ENCODE assay signal across 30 cellular contexts in the genomic region with DNA sequence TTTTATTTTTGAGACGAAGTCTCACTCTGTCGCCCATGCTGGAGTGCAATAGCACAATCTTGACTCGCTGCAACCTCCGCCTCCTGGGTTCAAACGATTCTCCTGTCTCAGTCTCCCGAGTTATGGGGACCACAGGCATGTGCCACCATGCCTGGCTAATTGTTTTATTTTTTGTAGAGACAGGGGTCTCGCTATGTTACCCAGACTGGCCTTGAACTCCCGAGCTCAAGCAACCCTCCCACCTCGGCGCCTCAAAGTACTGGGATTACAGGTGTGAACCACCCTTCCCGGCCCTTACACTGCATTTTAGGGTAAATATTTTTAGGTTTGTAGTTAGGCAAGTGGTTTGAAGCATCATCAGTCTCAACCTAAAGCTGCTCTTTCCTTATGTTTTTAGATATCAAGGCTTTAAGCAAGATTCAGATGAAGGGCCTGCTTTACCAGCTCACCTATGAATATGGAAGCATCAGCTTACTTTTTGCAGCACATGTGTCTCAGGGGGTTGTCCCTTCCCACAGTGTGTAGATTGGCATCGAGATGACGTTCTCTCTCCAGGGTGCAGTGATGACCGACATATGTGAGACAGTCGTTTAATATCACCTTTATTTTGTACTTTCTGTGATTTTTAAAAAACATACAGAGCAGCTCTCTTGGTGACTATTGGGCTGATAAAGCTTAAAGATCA. TPM values are rescaled to one million over a fixed set of nuclear protein-coding genes. Genes with fewer than 3 reads are reported as not detected.
A peak's percentile ranks its signal among the peaks of the same experiment; 100 is the strongest.
DNase-seq lines count a peak whose midpoint lies in the region; ATAC-seq and TF ChIP-seq lines count a peak whose summit lies in the region.
"Had no signal": no experiment of that assay in that cellular context is flagged by ENCODE, and none has a peak within 500 bp of the region (broad histone marks: within the 10 kb centered on the region; RNA-seq: fewer than 3 reads in every experiment).

No MANE protein-coding gene starts in this region.

- H2AFZ ChIP-seq in smooth muscle cell (ENCODE audit: low read depth) (no peak overlapping the region), PC-3 (ENCODE audit: low read length) (no peak overlapping the region)

- ATAC-seq in GM18502 (IDR thresholded peaks at IDR 0.05; ENCODE audit: poor library complexity, unreplicated experiment) = no peak
- ATAC-seq in PC-3 = no peak
- ATAC-seq: activated naive CD8-positive, alpha-beta T cell treated with anti-CD3 and anti-CD28 coated beads, Interleukin-2, amount 50 U/mL, for 24 hours; heart right ventricle; naive thymus-derived CD8-positive, alpha-beta T cell; psoas muscle; T-cell had no signal

- DNase-seq in HCEC 1CT (peak; percentile 6), choroid plexus epithelial cell (ENCODE audit: low read depth) (peak; percentile 61), iris pigment epithelial cell (ENCODE audit: low read depth) (peak; percentile 28), smooth muscle cell (lab: John Stamatoyannopoulos, UW; ENCODE audit: unreplicated experiment) (no peak), glutamatergic neuron (no peak), PC-3 (no peak)
- DNase-seq: activated B cell treated with CpG ODN at 0.5 μM for 24 hours; activated CD4-positive, alpha-beta T cell treated with anti-CD3 and anti-CD28 coated beads, Interleukin-2, amount 50 U/mL, for 4 hours; activated naive CD4-positive, alpha-beta T cell; activated naive CD8-positive, alpha-beta T cell treated with anti-CD3 and anti-CD28 coated beads, Interleukin-2, amount 50 U/mL, for 24 hours; activated T-cell treated with anti-CD3 and anti-CD28 coated beads, Interleukin-2, amount 50 U/mL, for 48 hours; C1 segment of cervical spinal cord; cerebellar nuclear complex; COR-L47; DMS79 treated with DMSO at 0.1 percent for 48 hours; dorsolateral prefrontal cortex; GF-D8; GOT3; heart right ventricle; kidney; naive thymus-derived CD8-positive, alpha-beta T cell; NCI-H510A; psoas muscle; RPMI8226; sigmoid colon; stimulated activated CD4-positive, alpha-beta T cell treated with anti-CD3 and anti-CD28 coated beads, Interleukin-4, amount 100 ng/mL, for 24 hours; T-cell; transverse colon had no signal

- H3K4me3 ChIP-seq in choroid plexus epithelial cell (ENCODE audit: low read depth, low read length) (no peak overlapping the region), smooth muscle cell (no peak overlapping the region), PC-3 (ENCODE audit: low read length) (no peak overlapping the region)
- H3K4me3 ChIP-seq: dorsolateral prefrontal cortex, heart right ventricle, psoas muscle, sigmoid colon, SJSA1, transverse colon had no signal

- no peaks in the 10 kb centered on the region for H3K9me2 ChIP-seq in PC-3 (replicated peaks; ENCODE audit: low read length)

- no TSS peak for BruUV-seq in PC-3 (replicated peaks; lab: Mats Ljungman, UMichigan)

- H3K36me3 ChIP-seq in smooth muscle cell (ENCODE audit: low read depth) = peaks cover 36% of the 10 kb centered on the region
- H3K36me3 ChIP-seq in PC-3 (ENCODE audit: low read depth, low read length) = peaks cover 28% of the 10 kb centered on the region; the same call in 1 of the 2 replicates

- H3K4me1 Mint-ChIP-seq in glutamatergic neuron (ENCODE audit: low read depth, unreplicated experiment) = peaks cover 2% of the 10 kb centered on the region
- H3K4me1 Mint-ChIP-seq: activated naive CD8-positive, alpha-beta T cell treated with anti-CD3 and anti-CD28 coated beads, Interleukin-2, amount 50 U/mL, for 24 hours; naive thymus-derived CD8-positive, alpha-beta T cell; T-cell had no signal

- TF ChIP-seq CTCF in choroid plexus epithelial cell (conservative IDR thresholded peaks at IDR 0.05; ENCODE audit: low read depth, low read length) (no peak), smooth muscle cell (IDR thresholded peaks at IDR 0.05; ENCODE audit: borderline replicate concordance, insufficient read depth, poor library complexity, severe bottlenecking) (no peak), glutamatergic neuron (IDR thresholded peaks at IDR 0.05; ENCODE audit: partially characterized antibody, unreplicated experiment) (no peak), PC-3 (conservative IDR thresholded peaks at IDR 0.05; ENCODE audit: low read depth, low read length) (no peak)

- H3F3A ChIP-seq in smooth muscle cell (ENCODE audit: low read depth) (peaks cover 63% of the 10 kb centered on the region), PC-3 (ENCODE audit: low read length, unreplicated experiment) (no peaks in the 10 kb centered on the region)

- CTCF ChIA-PET in PC-3 (lab: Charles Lee) = no interaction called here

- H3K27ac ChIP-seq in smooth muscle cell (ENCODE audit: low read depth) = peak overlapping the region; percentile 84
- H3K27ac ChIP-seq in PC-3 (ENCODE audit: low read length) = no peak overlapping the region
- H3K27ac ChIP-seq: dorsolateral prefrontal cortex, heart right ventricle, psoas muscle, SJSA1, transverse colon had no signal

- H3K9ac ChIP-seq in smooth muscle cell (ENCODE audit: low read depth) (no peak overlapping the region), PC-3 (ENCODE audit: low read length) (no peak overlapping the region)

- intact Hi-C loops in PC-3 (cut with micrococcal nuclease) = no loop called here

- H3K79me2 ChIP-seq in smooth muscle cell (ENCODE audit: low read depth) (no peaks in the 10 kb centered on the region), PC-3 (ENCODE audit: low read length) (no peaks in the 10 kb centered on the region)

- H3K27ac Mint-ChIP-seq in glutamatergic neuron (ENCODE audit: unreplicated experiment) = no peak overlapping the region
- H3K27ac Mint-ChIP-seq: activated B cell treated with CpG ODN at 0.5 μM for 24 hours; activated naive CD8-positive, alpha-beta T cell treated with anti-CD3 and anti-CD28 coated beads, Interleukin-2, amount 50 U/mL, for 24 hours; naive thymus-derived CD8-positive, alpha-beta T cell; T-cell had no signal

- H4K20me1 ChIP-seq in smooth muscle cell (ENCODE audit: low read depth) (peaks cover 72% of the 10 kb centered on the region), PC-3 (ENCODE audit: low read length) (no peaks in the 10 kb centered on the region)

- no peaks in the 10 kb centered on the region for H3K27me3 ChIP-seq in smooth muscle cell (ENCODE audit: low read depth)
- no peaks in the 10 kb centered on the region for H3K27me3 ChIP-seq in PC-3 (ENCODE audit: low read length)
- H3K27me3 ChIP-seq: dorsolateral prefrontal cortex, heart right ventricle, sigmoid colon, SJSA1, transverse colon had no signal

- no peak overlapping the region for H3K4me2 ChIP-seq in smooth muscle cell
- H3K4me2 ChIP-seq in PC-3 (ENCODE audit: low read length) = no peak overlapping the region

- H3K4me3 Mint-ChIP-seq in glutamatergic neuron (ENCODE audit: unreplicated experiment) = no peak overlapping the region
- H3K4me3 Mint-ChIP-seq: activated B cell treated with CpG ODN at 0.5 μM for 24 hours; activated naive CD8-positive, alpha-beta T cell treated with anti-CD3 and anti-CD28 coated beads, Interleukin-2, amount 50 U/mL, for 24 hours; naive thymus-derived CD8-positive, alpha-beta T cell; T-cell had no signal

- WGBS in smooth muscle cell (ENCODE audit: low lambda C conversion rate) = 60% methylated on average over 15 of the region's 15 CpGs

- no peaks in the 10 kb centered on the region for H3K9me3 Mint-ChIP-seq in glutamatergic neuron (ENCODE audit: unreplicated experiment)
- H3K9me3 Mint-ChIP-seq: activated B cell treated with CpG ODN at 0.5 μM for 24 hours; activated naive CD8-positive, alpha-beta T cell treated with anti-CD3 and anti-CD28 coated beads, Interleukin-2, amount 50 U/mL, for 24 hours; naive thymus-derived CD8-positive, alpha-beta T cell; T-cell had no signal

- H3K27me3 Mint-ChIP-seq in glutamatergic neuron (ENCODE audit: unreplicated experiment) = no peaks in the 10 kb centered on the region
- H3K27me3 Mint-ChIP-seq: activated B cell treated with CpG ODN at 0.5 μM for 24 hours; activated naive CD8-positive, alpha-beta T cell treated with anti-CD3 and anti-CD28 coated beads, Interleukin-2, amount 50 U/mL, for 24 hours; naive thymus-derived CD8-positive, alpha-beta T cell; T-cell had no signal

- no peaks in the 10 kb centered on the region for H3K36me3 Mint-ChIP-seq in glutamatergic neuron (ENCODE audit: unreplicated experiment)

- H3K9me3 ChIP-seq in smooth muscle cell (replicated peaks; ENCODE audit: low read depth) (no peaks in the 10 kb centered on the region), PC-3 (ENCODE audit: low read length) (no peaks in the 10 kb centered on the region)
- H3K9me3 ChIP-seq: heart right ventricle, psoas muscle, sigmoid colon, SJSA1, transverse colon had no signal

- no peaks in the 10 kb centered on the region for H3K4me1 ChIP-seq in smooth muscle cell (ENCODE audit: low read depth)
- H3K4me1 ChIP-seq in PC-3 (ENCODE audit: insufficient read depth, low read length) = no peaks in the 10 kb centered on the region
- H3K4me1 ChIP-seq: psoas muscle, SJSA1, transverse colon had no signal

- POLR2A ChIA-PET in PC-3 (lab: Charles Lee; ENCODE audit: unreplicated experiment) = interaction anchor here (0.5 kb wide), 1 partner anchor 65 kb away, joined by 4 read pairs; no protein-coding TSS in a partner anchor

RNA-seq across cellular contexts. Expression of a gene that starts 47.2 kb away (rescaled TPM):
- total RNA-seq in smooth muscle cell (10.7 and 28.3 TPM in 2 replicates), glutamatergic neuron (ENCODE audit: unreplicated experiment) (51.5 TPM), PC-3 (2014; rRNA removed) (41.7 and 78.8 TPM in 2 replicates)
- 67.7 and 87.3 TPM in 2 replicates for polyA plus RNA-seq in smooth muscle cell

Comparison
In these comparisons a context has a peak if more than half of its experiments do, and no peak if none do; other contexts are left out.
1. DNase-seq: peak in HCEC 1CT (single experiment), choroid plexus epithelial cell (single experiment) and iris pigment epithelial cell (single experiment); none in smooth muscle cell (single experiment), glutamatergic neuron (single experiment) and PC-3 (single experiment).